1 cellular context compared by ENCODE assay signal in genomic region chr9:135990468-135991429, GRCh38.
A peak's percentile ranks its signal among the peaks of the same experiment; 100 is the strongest.
TF ChIP-seq lines count a peak whose summit lies in the region.

No MANE protein-coding gene starts in this region.

TF ChIP-seq in HepG2, 621 proteins besides CTCF, POLR2A, EP300 and RAD21 (continued from another document):
- TF ChIP-seq, protein P1, sequence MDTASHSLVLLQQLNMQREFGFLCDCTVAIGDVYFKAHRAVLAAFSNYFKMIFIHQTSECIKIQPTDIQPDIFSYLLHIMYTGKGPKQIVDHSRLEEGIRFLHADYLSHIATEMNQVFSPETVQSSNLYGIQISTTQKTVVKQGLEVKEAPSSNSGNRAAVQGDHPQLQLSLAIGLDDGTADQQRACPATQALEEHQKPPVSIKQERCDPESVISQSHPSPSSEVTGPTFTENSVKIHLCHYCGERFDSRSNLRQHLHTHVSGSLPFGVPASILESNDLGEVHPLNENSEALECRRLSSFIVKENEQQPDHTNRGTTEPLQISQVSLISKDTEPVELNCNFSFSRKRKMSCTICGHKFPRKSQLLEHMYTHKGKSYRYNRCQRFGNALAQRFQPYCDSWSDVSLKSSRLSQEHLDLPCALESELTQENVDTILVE (CRISPR knock-in tag; IDR thresholded peaks at IDR 0.05), result no peak
- TF ChIP-seq MAFG (CRISPR knock-in tag; IDR thresholded peaks at IDR 0.05) (no peak), HNRNPK (IDR thresholded peaks at IDR 0.05; ENCODE audit: low read depth, low read length, poor library complexity, severe bottlenecking) (peak; percentile 92), CHD4 (IDR thresholded peaks at IDR 0.05; ENCODE audit: borderline replicate concordance, low read length) (peak; percentile 33; the same call in 1 of the 2 replicates), PCBP1 (IDR thresholded peaks at IDR 0.05; ENCODE audit: borderline replicate concordance, low read depth, low read length) (peak; percentile 95), ZNF33B (CRISPR knock-in tag; IDR thresholded peaks at IDR 0.05) (0 out of 2 replicates have a peak, but pooled peaks have one; percentile 58), ZNF615 (CRISPR knock-in tag; IDR thresholded peaks at IDR 0.05; ENCODE audit: borderline replicate concordance) (no peak), ISL2 (CRISPR knock-in tag; IDR thresholded peaks at IDR 0.05) (no peak), MED1 (CRISPR knock-in tag; IDR thresholded peaks at IDR 0.05) (0 out of 2 replicates have a peak, but pooled peaks have one; percentile 15), RXRA (CRISPR knock-in tag; IDR thresholded peaks at IDR 0.05) (no peak), ZSCAN5A (CRISPR knock-in tag; IDR thresholded peaks at IDR 0.05; ENCODE audit: borderline replicate concordance) (no peak), TEF (CRISPR knock-in tag; IDR thresholded peaks at IDR 0.05) (no peak), ZNF7 (CRISPR knock-in tag; IDR thresholded peaks at IDR 0.05) (no peak), IRX3 (CRISPR knock-in tag; IDR thresholded peaks at IDR 0.05; ENCODE audit: borderline replicate concordance, low read depth) (no peak)
